1 cellular context compared by ENCODE assay signal in the genomic region with DNA sequence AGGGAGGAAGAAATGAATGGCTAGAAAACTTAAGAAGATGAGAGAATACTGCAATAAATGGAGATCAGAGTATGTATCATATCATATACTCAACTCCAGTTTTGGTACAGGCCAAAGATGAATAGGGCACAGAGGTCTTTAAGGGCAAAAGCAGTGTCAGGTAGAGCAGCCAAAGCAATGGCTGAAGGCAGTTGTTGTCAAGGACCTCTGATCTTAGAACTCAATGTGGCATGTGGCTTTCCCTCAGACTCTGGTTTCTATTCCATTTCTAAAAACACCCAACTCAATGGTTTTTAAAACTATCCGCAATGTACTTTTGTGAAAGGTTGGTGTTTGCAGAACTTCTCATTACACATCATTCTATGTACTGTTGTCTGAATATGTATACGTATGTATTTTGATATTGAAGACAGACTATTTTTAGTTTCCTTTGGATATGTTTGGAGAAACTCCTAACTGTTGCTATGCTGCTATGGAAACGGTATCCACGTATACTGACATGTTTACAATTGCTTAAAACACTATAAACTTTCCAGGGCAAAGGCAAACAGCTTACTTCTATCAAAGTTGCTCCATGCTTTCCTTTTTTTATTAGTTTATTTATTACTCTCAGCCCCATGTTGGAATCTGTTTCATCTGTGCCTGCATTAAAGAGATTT.
A peak's percentile ranks its signal among the peaks of the same experiment; 100 is the strongest.
TF ChIP-seq lines count a peak whose summit lies in the region.

No MANE protein-coding gene starts in this region.

TF ChIP-seq in HepG2, 621 proteins besides CTCF, POLR2A, EP300 and RAD21 (continued from another document):
- TF ChIP-seq, protein P1, sequence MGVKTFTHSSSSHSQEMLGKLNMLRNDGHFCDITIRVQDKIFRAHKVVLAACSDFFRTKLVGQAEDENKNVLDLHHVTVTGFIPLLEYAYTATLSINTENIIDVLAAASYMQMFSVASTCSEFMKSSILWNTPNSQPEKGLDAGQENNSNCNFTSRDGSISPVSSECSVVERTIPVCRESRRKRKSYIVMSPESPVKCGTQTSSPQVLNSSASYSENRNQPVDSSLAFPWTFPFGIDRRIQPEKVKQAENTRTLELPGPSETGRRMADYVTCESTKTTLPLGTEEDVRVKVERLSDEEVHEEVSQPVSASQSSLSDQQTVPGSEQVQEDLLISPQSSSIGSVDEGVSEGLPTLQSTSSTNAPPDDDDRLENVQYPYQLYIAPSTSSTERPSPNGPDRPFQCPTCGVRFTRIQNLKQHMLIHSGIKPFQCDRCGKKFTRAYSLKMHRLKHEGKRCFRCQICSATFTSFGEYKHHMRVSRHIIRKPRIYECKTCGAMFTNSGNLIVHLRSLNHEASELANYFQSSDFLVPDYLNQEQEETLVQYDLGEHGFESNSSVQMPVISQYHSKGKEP (CRISPR knock-in tag; IDR thresholded peaks at IDR 0.05): no peak
- TF ChIP-seq RFX1 (IDR thresholded peaks at IDR 0.05) (peak; percentile 38; the same call in 1 of the 2 replicates), SP5 (CRISPR knock-in tag; IDR thresholded peaks at IDR 0.05; ENCODE audit: borderline replicate concordance, low read depth) (no peak), ZSCAN20 (CRISPR knock-in tag; IDR thresholded peaks at IDR 0.05; ENCODE audit: borderline replicate concordance) (no peak), TEAD3 (CRISPR knock-in tag; optimal IDR thresholded peaks at IDR 0.05; ENCODE audit: borderline replicate concordance) (no peak), MEIS1 (CRISPR knock-in tag; IDR thresholded peaks at IDR 0.05; ENCODE audit: borderline replicate concordance) (no peak)
